8 cellular contexts compared by ENCODE assay signal in the genomic region with DNA sequence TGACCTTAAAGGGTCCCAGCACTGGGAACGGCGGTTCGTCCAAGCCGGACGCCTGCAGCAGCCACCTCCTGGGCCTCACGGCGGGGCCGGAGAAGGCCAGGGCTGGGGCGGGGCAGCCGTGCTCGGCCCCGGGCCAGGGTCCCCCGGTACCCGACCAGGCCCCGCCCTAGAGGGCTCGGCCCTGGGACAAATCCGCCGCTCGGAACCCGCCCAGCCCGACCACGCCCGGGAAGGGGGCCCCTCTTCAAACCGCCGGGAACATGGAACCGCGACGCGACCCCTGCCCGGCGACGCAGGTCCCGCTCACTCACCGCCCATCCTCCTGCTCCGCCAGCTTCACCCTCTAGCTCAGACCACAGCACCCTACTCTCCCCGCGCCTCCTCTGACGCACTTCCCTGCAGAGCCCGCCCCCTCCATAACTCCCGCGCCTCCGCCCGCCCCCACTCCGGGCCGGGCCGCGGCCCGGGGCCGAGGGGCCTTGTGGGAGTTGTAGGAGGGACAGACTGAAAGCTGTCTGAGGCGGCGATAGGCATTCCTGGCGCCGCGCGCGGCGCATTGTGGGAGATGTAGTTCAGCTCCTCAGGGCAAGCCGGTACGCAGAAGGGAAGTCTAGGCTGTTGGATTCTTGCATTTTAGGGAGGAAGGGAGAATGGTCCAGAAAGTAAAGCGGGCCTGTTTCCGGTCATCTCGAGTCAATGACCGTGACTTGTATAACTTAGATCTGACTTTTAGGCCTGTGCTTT. TPM values are rescaled to one million over a fixed set of nuclear protein-coding genes. Genes with fewer than 3 reads are reported as not detected.
DNase-seq lines count a peak whose midpoint lies in the region; ATAC-seq, FAIRE-seq and TF ChIP-seq lines count a peak whose summit lies in the region.

A gene (minus strand): TSS at position 365 of the 744 bp plus-strand sequence. CDS start 1,478 bp downstream, outside the sequence.

- BruUV-seq in HepG2 (replicated peaks; lab: Mats Ljungman, UMichigan) = no TSS peak

- H3K27ac ChIP-seq in HepG2 (ENCODE audit: extremely low read length, insufficient read depth, low read length) = peak within 1 kb of the TSS; percentile 69

- TF ChIP-seq CTCF in CD14-positive monocyte (IDR thresholded peaks at IDR 0.05) (no peak), HepG2 (CRISPR knock-in tag; IDR thresholded peaks at IDR 0.05) (no peak)

- peak within 1 kb of the TSS; percentile 75 to 97 for H3K4me3 Mint-ChIP-seq in CD14-positive monocyte

- no peaks in the 10 kb centered on the region for H3K9me3 ChIP-seq in HepG2 (ENCODE audit: low read length)

- intact Hi-C loops in CD14-positive monocyte (cut with micrococcal nuclease) (no loop called here), HepG2 (cut with micrococcal nuclease; ENCODE audit: unreplicated experiment) (loop anchor here (1.0 to 10.0 kb wide), 3 partner anchors 71 to 758 kb away; a partner anchor contains a TSS)

- ATAC-seq in GM19397 (IDR thresholded peaks at IDR 0.05; ENCODE audit: unreplicated experiment) = peak; percentile 91
- ATAC-seq in HG03571 (IDR thresholded peaks at IDR 0.05; ENCODE audit: unreplicated experiment) = peak; percentile 91
- peak; percentile 99 for ATAC-seq in HepG2

- in situ Hi-C loops in HepG2 (cut with HindIII; ENCODE audit: extremely low pct_ligation_motif_present, low pct_unique_long_range_greater_than_20kb) = loop anchor here (10.0 kb wide), 1 partner anchor 52 kb away; no protein-coding TSS in a partner anchor

- H3K79me2 ChIP-seq in HepG2 (ENCODE audit: insufficient read depth, low read length) = peaks cover 30% of the 10 kb centered on the region

- WGBS in HepG2 (ENCODE audit: low lambda C conversion rate) = 2% methylated on average over 12 of the region's 63 CpGs

- H3K4me1 Mint-ChIP-seq in CD14-positive monocyte = peaks cover 28% of the 10 kb centered on the region

- peak within 1 kb of the TSS; percentile 81 for H3K9ac ChIP-seq in HepG2 (ENCODE audit: insufficient read depth, low read depth, low read length)

- peak; percentile 96 for FAIRE-seq in HepG2 (lab: Jason Lieb, UNC)

- TF ChIP-seq POLR2A in HepG2 (IDR thresholded peaks at IDR 0.05; ENCODE audit: insufficient read depth in 1 of 2, low read depth in 2 of 2, low read length in 2 of 2) = peak; percentile 81 to 92

- no peaks in the 10 kb centered on the region for H4K20me1 ChIP-seq in HepG2 (ENCODE audit: insufficient read depth, low read length)

- no peaks in the 10 kb centered on the region for H3K9me3 Mint-ChIP-seq in CD14-positive monocyte

- POLR2A ChIA-PET in HepG2 (lab: Yijun Ruan, JAX) = interaction anchor here (0.9 to 1.2 kb wide), 3 partner anchors 10 to 379 kb away, joined by 3 to 7 read pairs (median 3); a partner anchor contains a TSS

- no peaks in the 10 kb centered on the region; a peak in 1 of 5 replicates for H3K27me3 ChIP-seq in HepG2 (ENCODE audit: control insufficient read depth in 1 of 2, insufficient read depth in 2 of 2, low read length in 2 of 2)

- CTCF ChIA-PET in HepG2 (lab: Yijun Ruan, JAX; ENCODE audit: low intra/inter-chr PET ratio, low total read pairs) = no interaction called here

- peaks cover 17% of the 10 kb centered on the region for H3K4me1 ChIP-seq in HepG2 (ENCODE audit: insufficient read depth, low read length)

- H3K27ac Mint-ChIP-seq in CD14-positive monocyte = peak within 1 kb of the TSS; percentile 79 to 98 (median 97)

- no peak; a peak in 1 of 4 replicates for TF ChIP-seq EP300 in HepG2 (IDR thresholded peaks at IDR 0.05; ENCODE audit: low read depth in 2 of 2, low read length in 2 of 2)
- no peak for TF ChIP-seq EP300 in HepG2 (CRISPR knock-in tag; IDR thresholded peaks at IDR 0.05; ENCODE audit: borderline replicate concordance)

- H3K36me3 Mint-ChIP-seq in CD14-positive monocyte = peaks cover 29 to 32% of the 10 kb centered on the region in 2 donors

- peak within 1 kb of the TSS; percentile 90 for H3K4me2 ChIP-seq in HepG2 (ENCODE audit: low read depth, low read length)

- TF ChIP-seq RAD21 in HepG2 (CRISPR knock-in tag; IDR thresholded peaks at IDR 0.05) = peak; percentile 35

- H3K27me3 Mint-ChIP-seq in CD14-positive monocyte (ENCODE audit: low read depth in 3 of 3) = peaks cover 0 to 2% (median 1%) of the 10 kb centered on the region in 3 donors

- H3K4me3 ChIP-seq in HepG2 (replicated peaks in 1 of 3; ENCODE audit: insufficient read depth in 1 of 3, low read depth in 2 of 3, low read length in 3 of 3) = peak within 1 kb of the TSS; percentile 71 to 76 (median 74)

- H2AFZ ChIP-seq in HepG2 (ENCODE audit: low read length) = peak within 1 kb of the TSS; percentile 93

- DNase-seq in CD14-positive monocyte (ENCODE audit: low spot score) (peak; percentile 95), NCI-H82 (lab: John Stamatoyannopoulos, UW) (peak; percentile 99), dermis microvascular lymphatic vessel endothelial cell (ENCODE audit: low read depth in 2 of 2) (peak; percentile 89 to 95), HepG2 (ENCODE audit: low spot score) (peak; percentile 91)
- peak; percentile 93 to 95 for DNase-seq in activated CD4-positive, alpha-beta T cell treated with anti-CD3 and anti-CD28 coated beads, Interleukin-2, amount 50 U/mL, for 48 hours
- DNase-seq in stimulated activated CD4-positive, alpha-beta T cell treated with anti-CD3 and anti-CD28 coated beads, Interleukin-4, amount 100 ng/mL, for 1 hour = peak; percentile 94

- H3K36me3 ChIP-seq in HepG2 (replicated peaks in 1 of 2; ENCODE audit: control insufficient read depth in 1 of 2, insufficient read depth in 2 of 2, low read length in 2 of 2) = no peaks in the 10 kb centered on the region; a peak in 1 of 5 replicates

TF ChIP-seq in HepG2, 621 proteins besides CTCF, POLR2A, EP300 and RAD21 (continues in another document):
- TF ChIP-seq ZNF672 (CRISPR knock-in tag; IDR thresholded peaks at IDR 0.05) (no peak), ZC3H13 (CRISPR knock-in tag; IDR thresholded peaks at IDR 0.05) (no peak), ZNF3 (CRISPR knock-in tag; IDR thresholded peaks at IDR 0.05) (no peak), ZKSCAN1 (IDR thresholded peaks at IDR 0.05; ENCODE audit: low read length) (no peak)
- TF ChIP-seq, protein P1, sequence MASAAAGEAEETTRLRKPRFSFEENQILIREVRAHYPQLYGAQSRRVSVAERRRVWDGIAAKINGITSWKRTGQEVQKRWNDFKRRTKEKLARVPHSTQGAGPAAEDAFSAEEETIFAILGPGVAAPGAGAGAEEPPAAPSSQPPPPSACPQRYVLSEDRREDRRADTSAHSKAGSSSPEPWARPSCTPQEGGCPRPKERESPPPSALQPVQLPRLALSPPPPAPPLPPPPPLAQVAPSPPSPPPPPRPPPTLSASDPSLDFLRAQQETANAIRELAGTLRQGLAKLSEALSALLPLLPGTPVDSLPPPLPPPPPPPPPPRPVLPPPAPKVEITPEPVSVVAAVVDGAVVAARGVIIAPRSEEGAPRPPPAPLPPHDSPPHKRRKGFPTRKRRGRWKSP (CRISPR knock-in tag; IDR thresholded peaks at IDR 0.05) = peak; percentile 49; the same call in 1 of the 2 replicates
- TF ChIP-seq, protein P2, sequence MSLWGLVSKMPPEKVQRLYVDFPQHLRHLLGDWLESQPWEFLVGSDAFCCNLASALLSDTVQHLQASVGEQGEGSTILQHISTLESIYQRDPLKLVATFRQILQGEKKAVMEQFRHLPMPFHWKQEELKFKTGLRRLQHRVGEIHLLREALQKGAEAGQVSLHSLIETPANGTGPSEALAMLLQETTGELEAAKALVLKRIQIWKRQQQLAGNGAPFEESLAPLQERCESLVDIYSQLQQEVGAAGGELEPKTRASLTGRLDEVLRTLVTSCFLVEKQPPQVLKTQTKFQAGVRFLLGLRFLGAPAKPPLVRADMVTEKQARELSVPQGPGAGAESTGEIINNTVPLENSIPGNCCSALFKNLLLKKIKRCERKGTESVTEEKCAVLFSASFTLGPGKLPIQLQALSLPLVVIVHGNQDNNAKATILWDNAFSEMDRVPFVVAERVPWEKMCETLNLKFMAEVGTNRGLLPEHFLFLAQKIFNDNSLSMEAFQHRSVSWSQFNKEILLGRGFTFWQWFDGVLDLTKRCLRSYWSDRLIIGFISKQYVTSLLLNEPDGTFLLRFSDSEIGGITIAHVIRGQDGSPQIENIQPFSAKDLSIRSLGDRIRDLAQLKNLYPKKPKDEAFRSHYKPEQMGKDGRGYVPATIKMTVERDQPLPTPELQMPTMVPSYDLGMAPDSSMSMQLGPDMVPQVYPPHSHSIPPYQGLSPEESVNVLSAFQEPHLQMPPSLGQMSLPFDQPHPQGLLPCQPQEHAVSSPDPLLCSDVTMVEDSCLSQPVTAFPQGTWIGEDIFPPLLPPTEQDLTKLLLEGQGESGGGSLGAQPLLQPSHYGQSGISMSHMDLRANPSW (CRISPR knock-in tag; IDR thresholded peaks at IDR 0.05; ENCODE audit: borderline replicate concordance) = peak; percentile 29; the same call in 1 of the 2 replicates

RNA-seq across cellular contexts. Expression of the gene that starts here (rescaled TPM):
- polyA plus RNA-seq in CD14-positive monocyte (10 to 100 TPM; 65.3 to 76.0 TPM), HepG2 (2011; rRNA removed) (103 and 121 TPM in 2 replicates)
- total RNA-seq in dermis microvascular lymphatic vessel endothelial cell (80.2 and 125 TPM in 2 replicates), HepG2 (2016; rRNA removed; fragmentation: Illumina TruSeq; extraction: Trizol) (30.3 and 50.8 TPM in 2 replicates)
- 20.4 and 20.6 TPM in 2 replicates for total RNA-seq in HepG2 (2016; cell fraction: cytosol; rRNA removed; fragmentation: Illumina TruSeq; extraction: Trizol; ENCODE audit: low read depth)
- 27.0 and 50.9 TPM in 2 replicates for total RNA-seq in HepG2 (2016; cell fraction: insoluble cytoplasmic fraction; rRNA removed; fragmentation: Illumina TruSeq; extraction: Trizol)
- total RNA-seq in HepG2 (2016; cell fraction: membrane; rRNA removed; fragmentation: Illumina TruSeq; extraction: Trizol) = 34.2 and 39.6 TPM in 2 replicates
- total RNA-seq in HepG2 (2016; cell fraction: nucleus; rRNA removed; fragmentation: Illumina TruSeq; extraction: Trizol) = 70.2 and 76.9 TPM in 2 replicates
- polyA plus RNA-seq in HepG2 (2011; cell fraction: cytosol; rRNA removed) = 73.7 and 131 TPM in 2 replicates
- 122 and 159 TPM in 2 replicates for polyA plus RNA-seq in HepG2 (2011; cell fraction: nucleus; rRNA removed)
- 59.9 and 75.2 TPM in 2 replicates for polyA plus RNA-seq in HepG2 (2012)
- polyA plus RNA-seq in HepG2 (2016; cell fraction: cytosol; fragmentation: Illumina TruSeq; extraction: Trizol; ENCODE audit: low read depth) = 15.6 and 19.2 TPM in 2 replicates
- 25.9 and 30.3 TPM in 2 replicates for polyA plus RNA-seq in HepG2 (2016; cell fraction: insoluble cytoplasmic fraction; fragmentation: Illumina TruSeq; extraction: Trizol; ENCODE audit: low read depth)
- polyA plus RNA-seq in HepG2 (2016; cell fraction: membrane; fragmentation: Illumina TruSeq; extraction: Trizol; ENCODE audit: low read depth) = 23.5 and 26.2 TPM in 2 replicates
- 91.1 and 94.7 TPM in 2 replicates for polyA plus RNA-seq in HepG2 (2016; cell fraction: nucleus; fragmentation: Illumina TruSeq; extraction: Trizol; ENCODE audit: insufficient read depth, low read depth)
- 63.6 and 95.3 TPM in 2 replicates for polyA minus RNA-seq in HepG2 (2011; rRNA and poly(A)+ RNA removed; ENCODE audit: low replicate concordance)
- polyA minus RNA-seq in HepG2 (2011; cell fraction: cytosol; rRNA and poly(A)+ RNA removed) = 66.4 and 80.3 TPM in 2 replicates
- polyA minus RNA-seq in HepG2 (2011; cell fraction: nucleus; rRNA and poly(A)+ RNA removed) = 140 and 147 TPM in 2 replicates

Comparison
In these comparisons a context has a peak if more than half of its experiments do, and no peak if none do; other contexts are left out.
1. Peak in every context shown above with its lines: DNase-seq, ATAC-seq, H3K4me3 ChIP-seq and H3K27ac ChIP-seq.